15 cellular contexts compared by ENCODE assay signal in genomic region chr14:105117710-105118385, GRCh38. TPM values are rescaled to one million over a fixed set of nuclear protein-coding genes. Genes with fewer than 3 reads are reported as not detected.
"Had no signal": no experiment of that assay in that cellular context is flagged by ENCODE, and none has a peak within 500 bp of the region (broad histone marks: within the 10 kb centered on the region; RNA-seq: fewer than 3 reads in every experiment).

No MANE protein-coding gene starts in this region.

- ATAC-seq: activated CD4-positive, CD25-positive, alpha-beta regulatory T cell treated with anti-CD3 and anti-CD28 coated beads, Interleukin-2, amount 50 U/mL, for 24 hours; stimulated activated memory B cell treated with anti-CD40 and anti-IgM and Interleukin-4, amounts not matched to agents 10 μg/mL and 1 μg/mL and 100 μg/mL, for 72 hours had no signal

- H3K36me3 ChIP-seq: ovary, tibial nerve had no signal

- H3K27ac ChIP-seq: ovary, tibial nerve had no signal

- FAIRE-seq: endothelial cell of umbilical vein had no signal

- H3K4me1 Mint-ChIP-seq: activated naive CD8-positive, alpha-beta T cell treated with anti-CD3 and anti-CD28 coated beads for 36 hours; neural crest cell; stimulated activated memory B cell treated with anti-CD40 and anti-IgM and Interleukin-4, amounts not matched to agents 10 μg/mL and 1 μg/mL and 100 μg/mL, for 72 hours had no signal

- H3K4me1 ChIP-seq: tibial nerve had no signal

- H3K4me3 ChIP-seq: body of pancreas, ovary, tibial nerve had no signal

- H3K27me3 ChIP-seq: body of pancreas, ovary had no signal

- H3K36me3 Mint-ChIP-seq: activated naive CD8-positive, alpha-beta T cell treated with anti-CD3 and anti-CD28 coated beads for 36 hours had no signal

- H3K27ac Mint-ChIP-seq: activated naive CD8-positive, alpha-beta T cell treated with anti-CD3 and anti-CD28 coated beads for 36 hours; activated T-helper 1 cell treated with anti-CD3 and anti-CD28 coated beads, Interleukin-12 subunit alpha, Interleukin-12 subunit beta, Interleukin-2, Interleukin-4 antibody, amounts not matched to agents 30 ng/mL and 10 ng/mL and 1 ng/mL, durations not matched to agents 14 hours and 24 hours and 36 hours; stimulated activated memory B cell treated with anti-CD40 and anti-IgM and Interleukin-4, amounts not matched to agents 10 μg/mL and 1 μg/mL and 100 μg/mL, for 72 hours had no signal

- H3K4me3 Mint-ChIP-seq: activated naive CD8-positive, alpha-beta T cell treated with anti-CD3 and anti-CD28 coated beads for 36 hours; activated T-helper 1 cell treated with anti-CD3 and anti-CD28 coated beads, Interleukin-12 subunit alpha, Interleukin-12 subunit beta, Interleukin-2, Interleukin-4 antibody, amounts not matched to agents 30 ng/mL and 10 ng/mL and 1 ng/mL, durations not matched to agents 14 hours and 24 hours and 36 hours; neural crest cell; stimulated activated memory B cell treated with anti-CD40 and anti-IgM and Interleukin-4, amounts not matched to agents 10 μg/mL and 1 μg/mL and 100 μg/mL, for 72 hours had no signal

- DNase-seq: activated naive CD8-positive, alpha-beta T cell treated with anti-CD3 and anti-CD28 coated beads for 36 hours; amygdala; body of pancreas; effector CD8-positive, alpha-beta T cell; foreskin melanocyte; kidney glomerular epithelial cell; ovary; stimulated activated CD4-positive, alpha-beta T cell treated with anti-CD3 and anti-CD28 coated beads, Interleukin-2, amount 100 ng/mL, for 48 hours had no signal

RNA-seq across cellular contexts. Expression of gene GPR132, which starts 52.6 kb away (rescaled TPM):
- total RNA-seq: endothelial cell of umbilical vein, neural crest cell had no signal
- polyA plus RNA-seq: endothelial cell of umbilical vein, fibroblast of lung had no signal
